ENCODE assay signal across 2 cellular contexts in genomic region chr16:83955218-83956130, GRCh38.
TF ChIP-seq lines count a peak whose summit lies in the region.

No MANE protein-coding gene starts in this region.

TF ChIP-seq in SK-N-SH, 30 proteins besides CTCF, POLR2A, EP300 and RAD21 (continued from another document):
- no peak for TF ChIP-seq REST (IDR thresholded peaks at IDR 0.05; ENCODE audit: low read depth, low read length)
- no peak for TF ChIP-seq YY1 (IDR thresholded peaks at IDR 0.05; ENCODE audit: low read depth)
- no peak for TF ChIP-seq USF1 (IDR thresholded peaks at IDR 0.05; ENCODE audit: borderline replicate concordance, low read depth)
- TF ChIP-seq FOXJ3 (CRISPR knock-in tag; IDR thresholded peaks at IDR 0.05): no peak
- no peak for TF ChIP-seq MEF2A (IDR thresholded peaks at IDR 0.05; ENCODE audit: borderline replicate concordance, low read depth)

TF ChIP-seq in SK-N-SH treated with all-trans-retinoic acid at 6 μM for 48 hours, 23 proteins besides CTCF, POLR2A, EP300 and RAD21 (continued from another document):
- TF ChIP-seq, protein P1, sequence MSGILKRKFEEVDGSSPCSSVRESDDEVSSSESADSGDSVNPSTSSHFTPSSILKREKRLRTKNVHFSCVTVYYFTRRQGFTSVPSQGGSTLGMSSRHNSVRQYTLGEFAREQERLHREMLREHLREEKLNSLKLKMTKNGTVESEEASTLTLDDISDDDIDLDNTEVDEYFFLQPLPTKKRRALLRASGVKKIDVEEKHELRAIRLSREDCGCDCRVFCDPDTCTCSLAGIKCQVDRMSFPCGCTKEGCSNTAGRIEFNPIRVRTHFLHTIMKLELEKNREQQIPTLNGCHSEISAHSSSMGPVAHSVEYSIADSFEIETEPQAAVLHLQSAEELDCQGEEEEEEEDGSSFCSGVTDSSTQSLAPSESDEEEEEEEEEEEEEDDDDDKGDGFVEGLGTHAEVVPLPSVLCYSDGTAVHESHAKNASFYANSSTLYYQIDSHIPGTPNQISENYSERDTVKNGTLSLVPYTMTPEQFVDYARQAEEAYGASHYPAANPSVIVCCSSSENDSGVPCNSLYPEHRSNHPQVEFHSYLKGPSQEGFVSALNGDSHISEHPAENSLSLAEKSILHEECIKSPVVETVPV (CRISPR knock-in tag; IDR thresholded peaks at IDR 0.05): no peak
- TF ChIP-seq, protein P2, sequence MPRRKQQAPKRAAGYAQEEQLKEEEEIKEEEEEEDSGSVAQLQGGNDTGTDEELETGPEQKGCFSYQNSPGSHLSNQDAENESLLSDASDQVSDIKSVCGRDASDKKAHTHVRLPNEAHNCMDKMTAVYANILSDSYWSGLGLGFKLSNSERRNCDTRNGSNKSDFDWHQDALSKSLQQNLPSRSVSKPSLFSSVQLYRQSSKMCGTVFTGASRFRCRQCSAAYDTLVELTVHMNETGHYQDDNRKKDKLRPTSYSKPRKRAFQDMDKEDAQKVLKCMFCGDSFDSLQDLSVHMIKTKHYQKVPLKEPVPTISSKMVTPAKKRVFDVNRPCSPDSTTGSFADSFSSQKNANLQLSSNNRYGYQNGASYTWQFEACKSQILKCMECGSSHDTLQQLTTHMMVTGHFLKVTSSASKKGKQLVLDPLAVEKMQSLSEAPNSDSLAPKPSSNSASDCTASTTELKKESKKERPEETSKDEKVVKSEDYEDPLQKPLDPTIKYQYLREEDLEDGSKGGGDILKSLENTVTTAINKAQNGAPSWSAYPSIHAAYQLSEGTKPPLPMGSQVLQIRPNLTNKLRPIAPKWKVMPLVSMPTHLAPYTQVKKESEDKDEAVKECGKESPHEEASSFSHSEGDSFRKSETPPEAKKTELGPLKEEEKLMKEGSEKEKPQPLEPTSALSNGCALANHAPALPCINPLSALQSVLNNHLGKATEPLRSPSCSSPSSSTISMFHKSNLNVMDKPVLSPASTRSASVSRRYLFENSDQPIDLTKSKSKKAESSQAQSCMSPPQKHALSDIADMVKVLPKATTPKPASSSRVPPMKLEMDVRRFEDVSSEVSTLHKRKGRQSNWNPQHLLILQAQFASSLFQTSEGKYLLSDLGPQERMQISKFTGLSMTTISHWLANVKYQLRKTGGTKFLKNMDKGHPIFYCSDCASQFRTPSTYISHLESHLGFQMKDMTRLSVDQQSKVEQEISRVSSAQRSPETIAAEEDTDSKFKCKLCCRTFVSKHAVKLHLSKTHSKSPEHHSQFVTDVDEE (CRISPR knock-in tag; IDR thresholded peaks at IDR 0.05): no peak
- TF ChIP-seq RARB (CRISPR knock-in tag; IDR thresholded peaks at IDR 0.05) (no peak), POU6F1 (CRISPR knock-in tag; IDR thresholded peaks at IDR 0.05; ENCODE audit: borderline replicate concordance, low read depth) (no peak), ZNF8 (CRISPR knock-in tag; IDR thresholded peaks at IDR 0.05) (no peak), SNAI2 (CRISPR knock-in tag; IDR thresholded peaks at IDR 0.05) (no peak), CSDC2 (CRISPR knock-in tag; IDR thresholded peaks at IDR 0.05) (no peak), BACH2 (CRISPR knock-in tag; IDR thresholded peaks at IDR 0.05; ENCODE audit: borderline replicate concordance) (no peak)
TF ChIP-seq in SK-N-SH treated with all-trans-retinoic acid at 6 μM for 48 hours: peak in this region for 0.
